ENCODE assay signal across 1 cellular context in the genomic region with DNA sequence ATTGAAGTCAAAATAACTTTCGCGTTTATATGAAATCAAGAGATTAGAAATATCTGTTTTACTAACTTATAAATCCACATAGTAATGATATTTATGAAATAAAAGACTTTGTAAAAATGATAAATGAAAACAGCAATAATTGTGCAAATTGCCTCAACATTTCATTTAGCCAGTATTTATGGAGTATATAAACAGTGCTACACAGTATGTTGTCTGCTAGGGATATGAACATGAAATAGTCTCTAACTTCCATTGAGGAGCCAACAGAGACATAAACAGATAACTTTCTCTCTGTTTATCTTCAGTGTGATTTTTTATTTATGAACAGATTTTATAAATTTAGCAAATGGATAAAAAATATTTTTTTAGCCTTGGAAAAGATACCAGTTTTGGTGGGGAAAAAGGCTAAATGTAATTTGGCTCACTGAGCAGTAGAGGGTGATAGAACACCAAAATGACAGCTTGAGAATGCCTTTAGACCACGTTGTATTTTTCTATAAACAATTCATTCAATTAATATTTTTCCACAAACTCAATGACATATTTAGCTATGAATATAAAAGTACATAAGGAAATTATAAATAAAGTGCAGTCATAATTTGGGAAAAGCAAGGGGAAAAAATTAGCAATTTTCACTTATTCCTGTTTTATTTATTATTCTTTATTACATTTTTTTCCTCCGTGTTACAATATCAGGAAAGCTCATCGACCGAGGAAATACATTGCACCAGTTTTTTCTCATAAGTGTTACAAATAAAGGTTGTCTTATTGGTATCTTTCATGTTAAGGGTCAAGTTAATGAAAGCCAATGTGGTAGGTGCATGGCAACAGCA.
TF ChIP-seq lines count a peak whose summit lies in the region.

No MANE protein-coding gene starts in this region.

TF ChIP-seq in K562, 482 proteins besides CTCF, POLR2A, EP300 and RAD21 (continued from another document):
- TF ChIP-seq, protein P1, sequence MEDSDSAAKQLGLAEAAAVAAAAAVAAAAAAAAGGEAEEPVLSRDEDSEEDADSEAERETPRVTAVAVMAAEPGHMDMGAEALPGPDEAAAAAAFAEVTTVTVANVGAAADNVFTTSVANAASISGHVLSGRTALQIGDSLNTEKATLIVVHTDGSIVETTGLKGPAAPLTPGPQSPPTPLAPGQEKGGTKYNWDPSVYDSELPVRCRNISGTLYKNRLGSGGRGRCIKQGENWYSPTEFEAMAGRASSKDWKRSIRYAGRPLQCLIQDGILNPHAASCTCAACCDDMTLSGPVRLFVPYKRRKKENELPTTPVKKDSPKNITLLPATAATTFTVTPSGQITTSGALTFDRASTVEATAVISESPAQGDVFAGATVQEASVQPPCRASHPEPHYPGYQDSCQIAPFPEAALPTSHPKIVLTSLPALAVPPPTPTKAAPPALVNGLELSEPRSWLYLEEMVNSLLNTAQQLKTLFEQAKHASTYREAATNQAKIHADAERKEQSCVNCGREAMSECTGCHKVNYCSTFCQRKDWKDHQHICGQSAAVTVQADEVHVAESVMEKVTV (CRISPR knock-in tag; IDR thresholded peaks at IDR 0.05), result peak; percentile 99
- TF ChIP-seq RBM39 (optimal IDR thresholded peaks at IDR 0.05; ENCODE audit: low read depth, low read length) (no peak), DNMT1 (IDR thresholded peaks at IDR 0.05) (0 out of 2 replicates have a peak, but pooled peaks have one; percentile 43), SMC3 (conservative IDR thresholded peaks at IDR 0.05; ENCODE audit: insufficient read depth, low read depth, low read length) (peak; percentile 90), DPF2 (IDR thresholded peaks at IDR 0.05) (no peak), ZNF197 (CRISPR knock-in tag; IDR thresholded peaks at IDR 0.05; ENCODE audit: low read depth) (0 out of 2 replicates have a peak, but pooled peaks have one; percentile 21), PCBP1 (IDR thresholded peaks at IDR 0.05; ENCODE audit: low read depth, low read length, poor library complexity, severe bottlenecking) (no peak), EWSR1 (IDR thresholded peaks at IDR 0.05; ENCODE audit: borderline replicate concordance, low read depth, partially characterized antibody) (no peak), GATAD2B (IDR thresholded peaks at IDR 0.05; ENCODE audit: borderline replicate concordance) (no peak), RBM25 (IDR thresholded peaks at IDR 0.05; ENCODE audit: low read depth, low read length, severe bottlenecking) (peak; percentile 11), DACH1 (IDR thresholded peaks at IDR 0.05; ENCODE audit: partially characterized antibody) (no peak), ARID2 (IDR thresholded peaks at IDR 0.05) (peak; percentile 94), ZNF785 (CRISPR knock-in tag; IDR thresholded peaks at IDR 0.05) (no peak)
- TF ChIP-seq, protein P2, sequence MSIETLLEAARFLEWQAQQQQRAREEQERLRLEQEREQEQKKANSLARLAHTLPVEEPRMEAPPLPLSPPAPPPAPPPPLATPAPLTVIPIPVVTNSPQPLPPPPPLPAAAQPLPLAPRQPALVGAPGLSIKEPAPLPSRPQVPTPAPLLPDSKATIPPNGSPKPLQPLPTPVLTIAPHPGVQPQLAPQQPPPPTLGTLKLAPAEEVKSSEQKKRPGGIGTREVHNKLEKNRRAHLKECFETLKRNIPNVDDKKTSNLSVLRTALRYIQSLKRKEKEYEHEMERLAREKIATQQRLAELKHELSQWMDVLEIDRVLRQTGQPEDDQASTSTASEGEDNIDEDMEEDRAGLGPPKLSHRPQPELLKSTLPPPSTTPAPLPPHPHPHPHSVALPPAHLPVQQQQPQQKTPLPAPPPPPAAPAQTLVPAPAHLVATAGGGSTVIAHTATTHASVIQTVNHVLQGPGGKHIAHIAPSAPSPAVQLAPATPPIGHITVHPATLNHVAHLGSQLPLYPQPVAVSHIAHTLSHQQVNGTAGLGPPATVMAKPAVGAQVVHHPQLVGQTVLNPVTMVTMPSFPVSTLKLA (conservative IDR thresholded peaks at IDR 0.05), result peak; percentile 69
- TF ChIP-seq, protein P3, sequence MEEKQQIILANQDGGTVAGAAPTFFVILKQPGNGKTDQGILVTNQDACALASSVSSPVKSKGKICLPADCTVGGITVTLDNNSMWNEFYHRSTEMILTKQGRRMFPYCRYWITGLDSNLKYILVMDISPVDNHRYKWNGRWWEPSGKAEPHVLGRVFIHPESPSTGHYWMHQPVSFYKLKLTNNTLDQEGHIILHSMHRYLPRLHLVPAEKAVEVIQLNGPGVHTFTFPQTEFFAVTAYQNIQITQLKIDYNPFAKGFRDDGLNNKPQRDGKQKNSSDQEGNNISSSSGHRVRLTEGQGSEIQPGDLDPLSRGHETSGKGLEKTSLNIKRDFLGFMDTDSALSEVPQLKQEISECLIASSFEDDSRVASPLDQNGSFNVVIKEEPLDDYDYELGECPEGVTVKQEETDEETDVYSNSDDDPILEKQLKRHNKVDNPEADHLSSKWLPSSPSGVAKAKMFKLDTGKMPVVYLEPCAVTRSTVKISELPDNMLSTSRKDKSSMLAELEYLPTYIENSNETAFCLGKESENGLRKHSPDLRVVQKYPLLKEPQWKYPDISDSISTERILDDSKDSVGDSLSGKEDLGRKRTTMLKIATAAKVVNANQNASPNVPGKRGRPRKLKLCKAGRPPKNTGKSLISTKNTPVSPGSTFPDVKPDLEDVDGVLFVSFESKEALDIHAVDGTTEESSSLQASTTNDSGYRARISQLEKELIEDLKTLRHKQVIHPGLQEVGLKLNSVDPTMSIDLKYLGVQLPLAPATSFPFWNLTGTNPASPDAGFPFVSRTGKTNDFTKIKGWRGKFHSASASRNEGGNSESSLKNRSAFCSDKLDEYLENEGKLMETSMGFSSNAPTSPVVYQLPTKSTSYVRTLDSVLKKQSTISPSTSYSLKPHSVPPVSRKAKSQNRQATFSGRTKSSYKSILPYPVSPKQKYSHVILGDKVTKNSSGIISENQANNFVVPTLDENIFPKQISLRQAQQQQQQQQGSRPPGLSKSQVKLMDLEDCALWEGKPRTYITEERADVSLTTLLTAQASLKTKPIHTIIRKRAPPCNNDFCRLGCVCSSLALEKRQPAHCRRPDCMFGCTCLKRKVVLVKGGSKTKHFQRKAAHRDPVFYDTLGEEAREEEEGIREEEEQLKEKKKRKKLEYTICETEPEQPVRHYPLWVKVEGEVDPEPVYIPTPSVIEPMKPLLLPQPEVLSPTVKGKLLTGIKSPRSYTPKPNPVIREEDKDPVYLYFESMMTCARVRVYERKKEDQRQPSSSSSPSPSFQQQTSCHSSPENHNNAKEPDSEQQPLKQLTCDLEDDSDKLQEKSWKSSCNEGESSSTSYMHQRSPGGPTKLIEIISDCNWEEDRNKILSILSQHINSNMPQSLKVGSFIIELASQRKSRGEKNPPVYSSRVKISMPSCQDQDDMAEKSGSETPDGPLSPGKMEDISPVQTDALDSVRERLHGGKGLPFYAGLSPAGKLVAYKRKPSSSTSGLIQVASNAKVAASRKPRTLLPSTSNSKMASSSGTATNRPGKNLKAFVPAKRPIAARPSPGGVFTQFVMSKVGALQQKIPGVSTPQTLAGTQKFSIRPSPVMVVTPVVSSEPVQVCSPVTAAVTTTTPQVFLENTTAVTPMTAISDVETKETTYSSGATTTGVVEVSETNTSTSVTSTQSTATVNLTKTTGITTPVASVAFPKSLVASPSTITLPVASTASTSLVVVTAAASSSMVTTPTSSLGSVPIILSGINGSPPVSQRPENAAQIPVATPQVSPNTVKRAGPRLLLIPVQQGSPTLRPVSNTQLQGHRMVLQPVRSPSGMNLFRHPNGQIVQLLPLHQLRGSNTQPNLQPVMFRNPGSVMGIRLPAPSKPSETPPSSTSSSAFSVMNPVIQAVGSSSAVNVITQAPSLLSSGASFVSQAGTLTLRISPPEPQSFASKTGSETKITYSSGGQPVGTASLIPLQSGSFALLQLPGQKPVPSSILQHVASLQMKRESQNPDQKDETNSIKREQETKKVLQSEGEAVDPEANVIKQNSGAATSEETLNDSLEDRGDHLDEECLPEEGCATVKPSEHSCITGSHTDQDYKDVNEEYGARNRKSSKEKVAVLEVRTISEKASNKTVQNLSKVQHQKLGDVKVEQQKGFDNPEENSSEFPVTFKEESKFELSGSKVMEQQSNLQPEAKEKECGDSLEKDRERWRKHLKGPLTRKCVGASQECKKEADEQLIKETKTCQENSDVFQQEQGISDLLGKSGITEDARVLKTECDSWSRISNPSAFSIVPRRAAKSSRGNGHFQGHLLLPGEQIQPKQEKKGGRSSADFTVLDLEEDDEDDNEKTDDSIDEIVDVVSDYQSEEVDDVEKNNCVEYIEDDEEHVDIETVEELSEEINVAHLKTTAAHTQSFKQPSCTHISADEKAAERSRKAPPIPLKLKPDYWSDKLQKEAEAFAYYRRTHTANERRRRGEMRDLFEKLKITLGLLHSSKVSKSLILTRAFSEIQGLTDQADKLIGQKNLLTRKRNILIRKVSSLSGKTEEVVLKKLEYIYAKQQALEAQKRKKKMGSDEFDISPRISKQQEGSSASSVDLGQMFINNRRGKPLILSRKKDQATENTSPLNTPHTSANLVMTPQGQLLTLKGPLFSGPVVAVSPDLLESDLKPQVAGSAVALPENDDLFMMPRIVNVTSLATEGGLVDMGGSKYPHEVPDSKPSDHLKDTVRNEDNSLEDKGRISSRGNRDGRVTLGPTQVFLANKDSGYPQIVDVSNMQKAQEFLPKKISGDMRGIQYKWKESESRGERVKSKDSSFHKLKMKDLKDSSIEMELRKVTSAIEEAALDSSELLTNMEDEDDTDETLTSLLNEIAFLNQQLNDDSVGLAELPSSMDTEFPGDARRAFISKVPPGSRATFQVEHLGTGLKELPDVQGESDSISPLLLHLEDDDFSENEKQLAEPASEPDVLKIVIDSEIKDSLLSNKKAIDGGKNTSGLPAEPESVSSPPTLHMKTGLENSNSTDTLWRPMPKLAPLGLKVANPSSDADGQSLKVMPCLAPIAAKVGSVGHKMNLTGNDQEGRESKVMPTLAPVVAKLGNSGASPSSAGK (IDR thresholded peaks at IDR 0.05), result peak; percentile 33; the same call in 1 of the 2 replicates
- TF ChIP-seq, protein P4, sequence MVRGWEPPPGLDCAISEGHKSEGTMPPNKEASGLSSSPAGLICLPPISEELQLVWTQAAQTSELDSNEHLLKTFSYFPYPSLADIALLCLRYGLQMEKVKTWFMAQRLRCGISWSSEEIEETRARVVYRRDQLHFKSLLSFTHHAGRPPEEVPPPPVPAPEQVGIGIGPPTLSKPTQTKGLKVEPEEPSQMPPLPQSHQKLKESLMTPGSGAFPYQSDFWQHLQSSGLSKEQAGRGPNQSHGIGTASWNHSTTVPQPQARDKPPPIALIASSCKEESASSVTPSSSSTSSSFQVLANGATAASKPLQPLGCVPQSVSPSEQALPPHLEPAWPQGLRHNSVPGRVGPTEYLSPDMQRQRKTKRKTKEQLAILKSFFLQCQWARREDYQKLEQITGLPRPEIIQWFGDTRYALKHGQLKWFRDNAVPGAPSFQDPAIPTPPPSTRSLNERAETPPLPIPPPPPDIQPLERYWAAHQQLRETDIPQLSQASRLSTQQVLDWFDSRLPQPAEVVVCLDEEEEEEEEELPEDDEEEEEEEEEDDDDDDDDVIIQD (CRISPR knock-in tag; IDR thresholded peaks at IDR 0.05), result no peak
- TF ChIP-seq, protein P5, sequence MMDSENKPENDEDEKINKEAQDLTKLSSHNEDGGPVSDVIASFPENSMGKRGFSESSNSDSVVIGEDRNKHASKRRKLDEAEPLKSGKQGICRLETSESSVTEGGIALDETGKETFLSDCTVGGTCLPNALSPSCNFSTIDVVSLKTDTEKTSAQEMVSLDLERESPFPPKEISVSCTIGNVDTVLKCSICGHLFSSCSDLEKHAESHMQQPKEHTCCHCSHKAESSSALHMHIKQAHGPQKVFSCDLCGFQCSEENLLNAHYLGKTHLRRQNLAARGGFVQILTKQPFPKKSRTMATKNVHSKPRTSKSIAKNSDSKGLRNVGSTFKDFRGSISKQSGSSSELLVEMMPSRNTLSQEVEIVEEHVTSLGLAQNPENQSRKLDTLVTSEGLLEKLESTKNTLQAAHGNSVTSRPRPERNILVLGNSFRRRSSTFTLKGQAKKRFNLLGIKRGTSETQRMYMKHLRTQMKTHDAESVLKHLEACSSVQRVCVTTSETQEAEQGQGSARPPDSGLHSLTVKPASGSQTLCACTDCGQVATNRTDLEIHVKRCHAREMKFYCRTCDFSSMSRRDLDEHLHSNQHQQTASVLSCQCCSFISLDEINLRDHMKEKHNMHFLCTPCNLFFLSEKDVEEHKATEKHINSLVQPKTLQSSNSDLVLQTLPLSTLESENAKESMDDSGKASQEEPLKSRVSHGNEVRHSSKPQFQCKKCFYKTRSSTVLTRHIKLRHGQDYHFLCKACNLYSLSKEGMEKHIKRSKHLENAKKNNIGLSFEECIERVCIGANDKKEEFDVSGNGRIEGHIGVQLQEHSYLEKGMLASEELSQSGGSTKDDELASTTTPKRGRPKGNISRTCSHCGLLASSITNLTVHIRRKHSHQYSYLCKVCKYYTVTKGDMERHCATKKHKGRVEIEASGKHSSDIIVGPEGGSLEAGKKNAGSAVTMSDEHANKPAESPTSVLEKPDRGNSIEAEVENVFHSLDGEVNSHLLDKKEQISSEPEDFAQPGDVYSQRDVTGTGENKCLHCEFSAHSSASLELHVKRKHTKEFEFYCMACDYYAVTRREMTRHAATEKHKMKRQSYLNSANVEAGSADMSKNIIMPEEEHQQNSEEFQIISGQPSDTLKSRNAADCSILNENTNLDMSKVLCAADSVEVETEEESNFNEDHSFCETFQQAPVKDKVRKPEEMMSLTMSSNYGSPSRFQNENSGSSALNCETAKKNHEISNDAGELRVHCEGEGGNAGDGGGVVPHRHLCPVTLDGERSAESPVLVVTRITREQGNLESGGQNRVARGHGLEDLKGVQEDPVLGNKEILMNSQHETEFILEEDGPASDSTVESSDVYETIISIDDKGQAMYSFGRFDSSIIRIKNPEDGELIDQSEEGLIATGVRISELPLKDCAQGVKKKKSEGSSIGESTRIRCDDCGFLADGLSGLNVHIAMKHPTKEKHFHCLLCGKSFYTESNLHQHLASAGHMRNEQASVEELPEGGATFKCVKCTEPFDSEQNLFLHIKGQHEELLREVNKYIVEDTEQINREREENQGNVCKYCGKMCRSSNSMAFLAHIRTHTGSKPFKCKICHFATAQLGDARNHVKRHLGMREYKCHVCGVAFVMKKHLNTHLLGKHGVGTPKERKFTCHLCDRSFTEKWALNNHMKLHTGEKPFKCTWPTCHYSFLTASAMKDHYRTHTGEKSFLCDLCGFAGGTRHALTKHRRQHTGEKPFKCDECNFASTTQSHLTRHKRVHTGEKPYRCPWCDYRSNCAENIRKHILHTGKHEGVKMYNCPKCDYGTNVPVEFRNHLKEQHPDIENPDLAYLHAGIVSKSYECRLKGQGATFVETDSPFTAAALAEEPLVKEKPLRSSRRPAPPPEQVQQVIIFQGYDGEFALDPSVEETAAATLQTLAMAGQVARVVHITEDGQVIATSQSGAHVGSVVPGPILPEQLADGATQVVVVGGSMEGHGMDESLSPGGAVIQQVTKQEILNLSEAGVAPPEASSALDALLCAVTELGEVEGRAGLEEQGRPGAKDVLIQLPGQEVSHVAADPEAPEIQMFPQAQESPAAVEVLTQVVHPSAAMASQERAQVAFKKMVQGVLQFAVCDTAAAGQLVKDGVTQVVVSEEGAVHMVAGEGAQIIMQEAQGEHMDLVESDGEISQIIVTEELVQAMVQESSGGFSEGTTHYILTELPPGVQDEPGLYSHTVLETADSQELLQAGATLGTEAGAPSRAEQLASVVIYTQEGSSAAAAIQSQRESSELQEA (IDR thresholded peaks at IDR 0.05; ENCODE audit: low read depth), result no peak
